Comparison of ENCODE assay signal across 38 cellular contexts in the genomic region with DNA sequence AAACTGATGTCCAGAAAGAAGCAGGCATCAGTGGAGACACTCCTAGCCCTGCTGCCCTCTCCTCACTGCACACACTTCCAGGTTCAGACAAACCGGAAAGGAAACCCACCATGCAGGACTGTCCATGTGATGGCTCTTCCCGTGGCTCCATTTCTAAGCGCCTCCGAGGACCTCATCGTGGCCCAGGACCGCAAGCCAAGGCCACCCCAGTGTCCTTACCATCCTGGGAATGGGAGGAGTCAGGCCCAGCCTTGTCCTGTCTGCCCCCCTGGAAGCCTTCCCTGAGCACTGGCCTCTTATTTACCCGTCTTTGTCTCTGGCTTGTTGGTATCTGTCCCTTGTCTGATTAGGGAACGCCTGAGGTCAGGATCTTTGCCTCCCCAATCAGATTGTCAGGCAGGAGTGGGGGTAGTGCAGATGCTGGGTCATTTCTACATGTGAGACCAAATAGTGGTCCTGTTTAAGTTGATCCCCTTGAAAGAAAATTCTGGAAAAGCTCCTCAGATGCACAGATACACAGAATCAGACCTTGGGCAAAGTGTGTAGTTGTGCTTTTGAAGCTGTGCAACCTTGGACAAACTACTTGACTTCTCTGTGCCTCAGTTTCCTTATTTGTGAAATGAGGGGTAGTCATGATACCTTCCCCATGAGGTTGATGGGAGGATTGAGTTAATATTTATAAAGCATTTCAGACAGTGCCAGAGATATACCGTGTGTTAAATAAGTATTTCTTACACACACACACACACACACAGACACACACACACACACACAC. TPM values are rescaled to one million over a fixed set of nuclear protein-coding genes. Genes with fewer than 3 reads are reported as not detected.
"Had no signal": no experiment of that assay in that cellular context is flagged by ENCODE, and none has a peak within 500 bp of the region (broad histone marks: within the 10 kb centered on the region; RNA-seq: fewer than 3 reads in every experiment).

No MANE protein-coding gene starts in this region.

- H3K9me3 ChIP-seq: heart left ventricle, left lung, mucosa of descending colon, neutrophil, prostate gland, stomach, thyroid gland, upper lobe of left lung had no signal

- H3K27ac ChIP-seq: brain microvascular endothelial cell, left lung, neutrophil, prostate gland, stomach, thyroid gland, upper lobe of left lung had no signal

- H3K36me3 ChIP-seq: brain microvascular endothelial cell, heart left ventricle, prostate gland, thyroid gland, upper lobe of left lung had no signal

- ATAC-seq: effector memory CD8-positive, alpha-beta T cell; esophagus mucosa; left lung; mucosa of descending colon; stimulated activated memory B cell treated with anti-CD40 and anti-IgM and Interleukin-4, amounts not matched to agents 10 μg/mL and 1 μg/mL and 100 μg/mL, for 72 hours; T-cell had no signal

- H3K27ac Mint-ChIP-seq: activated B cell treated with CpG ODN at 0.5 μM for 24 hours; nephron progenitor cell; stimulated activated memory B cell treated with anti-CD40 and anti-IgM and Interleukin-4, amounts not matched to agents 10 μg/mL and 1 μg/mL and 100 μg/mL, for 72 hours; T-helper 2 cell treated with Interferon-gamma antibody and Interleukin-4, amounts not matched to agents 5 μg/mL and 100 μg/mL, for 36 hours had no signal

- H3K27me3 ChIP-seq: brain microvascular endothelial cell, heart left ventricle, thyroid gland, upper lobe of left lung had no signal

- DNase-seq: activated B cell treated with CpG ODN at 0.5 μM for 24 hours; activated CD4-positive, alpha-beta T cell treated with anti-CD3 and anti-CD28 coated beads for 4 hours; activated CD4-positive, alpha-beta T cell treated with anti-CD3 and anti-CD28 coated beads, Interleukin-2, amount 50 U/mL, for 4 hours; activated gamma-delta T cell treated with Interleukin-2 at 50 U/mL for 16 hours; activated naive CD4-positive, alpha-beta T cell treated with anti-CD3 and anti-CD28 coated beads, Interleukin-2, amount 50 U/mL, for 16 hours; activated T-cell treated with anti-CD3 and anti-CD28 coated beads for 4 hours; amniotic stem cell; brain microvascular endothelial cell; cortex of kidney; effector memory CD8-positive, alpha-beta T cell; foreskin fibroblast; hypothalamus; immature natural killer cell; left lung; mucosa of descending colon; nephron progenitor cell; retina; stimulated activated CD4-positive, alpha-beta T cell treated with anti-CD3 and anti-CD28 coated beads, Interleukin-1b, Interleukin-23, amount 100 ng/mL, for 48 hours; stimulated activated CD4-positive, alpha-beta T cell treated with anti-CD3 and anti-CD28 coated beads, Interleukin-4, amount 100 ng/mL, for 4 hours; stimulated activated CD8-positive, alpha-beta memory T cell treated with anti-CD3 and anti-CD28 coated beads, Interleukin-4, amount 100 ng/mL, for 48 hours; stomach; T-cell; thyroid gland; upper lobe of left lung had no signal

- H3K4me3 ChIP-seq: left lung, lung, mucosa of descending colon, prostate gland, smooth muscle cell, stomach, thyroid gland, upper lobe of left lung had no signal

- H3K4me3 Mint-ChIP-seq: activated B cell treated with CpG ODN at 0.5 μM for 24 hours; effector memory CD8-positive, alpha-beta T cell; immature natural killer cell; nephron progenitor cell; stimulated activated memory B cell treated with anti-CD40 and anti-IgM and Interleukin-4, amounts not matched to agents 10 μg/mL and 1 μg/mL and 100 μg/mL, for 72 hours; T-cell; T-helper 2 cell treated with Interferon-gamma antibody and Interleukin-4, amounts not matched to agents 5 μg/mL and 100 μg/mL, for 36 hours had no signal

- H3K4me1 ChIP-seq: prostate gland had no signal

- H3K9me3 Mint-ChIP-seq: activated B cell treated with CpG ODN at 0.5 μM for 24 hours; effector memory CD8-positive, alpha-beta T cell; immature natural killer cell; nephron progenitor cell; stimulated activated memory B cell treated with anti-CD40 and anti-IgM and Interleukin-4, amounts not matched to agents 10 μg/mL and 1 μg/mL and 100 μg/mL, for 72 hours; T-cell; T-helper 2 cell treated with Interferon-gamma antibody and Interleukin-4, amounts not matched to agents 5 μg/mL and 100 μg/mL, for 36 hours had no signal

- H3K27me3 Mint-ChIP-seq: effector memory CD8-positive, alpha-beta T cell; T-cell had no signal

- H3K4me2 ChIP-seq: smooth muscle cell had no signal

RNA-seq across cellular contexts. Expression of a gene that starts 0.7 kb away (rescaled TPM):
- total RNA-seq: activated B cell treated with CpG ODN at 0.5 μM for 24 hours, astrocyte, cerebellum, esophagus mucosa, kidney epithelial cell, left lung, lung, mesenteric fat pad, mucosa of descending colon, myocyte, osteocyte, prostate gland, smooth muscle cell, stomach, T-cell, thyroid gland, upper lobe of left lung had no signal
